ENCODE assay signal across 9 cellular contexts in the genomic region with DNA sequence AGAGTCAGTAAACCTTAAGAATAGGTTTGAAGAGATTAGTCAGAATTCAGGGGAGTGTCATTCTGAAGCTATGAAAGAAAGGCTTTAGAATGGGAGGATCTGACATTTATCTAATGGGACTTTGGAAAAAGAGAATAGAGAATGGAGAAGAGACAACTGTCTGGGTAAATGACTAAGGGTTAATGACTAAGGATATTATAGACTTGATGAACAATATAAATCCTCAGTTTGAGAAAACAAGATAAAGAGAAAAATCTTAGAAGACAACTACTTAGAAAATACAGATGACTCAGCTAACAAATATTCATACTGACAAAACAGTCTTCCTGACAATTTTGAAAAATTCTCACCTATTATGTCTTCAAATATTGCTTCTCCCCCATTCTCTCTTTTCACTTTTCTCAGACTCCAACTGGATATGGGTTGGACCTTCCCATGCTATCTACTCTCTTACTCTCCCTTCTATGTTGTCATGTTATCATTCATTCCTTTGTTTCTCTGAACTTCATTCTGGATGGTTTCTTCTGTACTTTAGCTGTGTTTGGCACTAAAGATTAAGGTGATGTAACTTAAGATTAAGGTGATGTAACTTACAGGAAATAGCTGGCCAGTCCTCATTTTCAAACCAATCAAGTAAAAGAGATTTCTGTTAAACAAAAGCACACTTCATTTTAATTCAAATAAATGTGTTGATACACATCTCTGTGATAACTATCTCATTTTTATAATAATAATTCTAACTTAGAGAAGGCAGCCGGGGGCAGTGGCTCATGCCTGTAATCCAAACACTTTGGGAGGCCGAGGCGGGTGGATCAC. TPM values are rescaled to one million over a fixed set of nuclear protein-coding genes. Genes with fewer than 3 reads are reported as not detected.
A peak's percentile ranks its signal among the peaks of the same experiment; 100 is the strongest.
DNase-seq lines count a peak whose midpoint lies in the region; ATAC-seq and TF ChIP-seq lines count a peak whose summit lies in the region.
"Had no signal": no experiment of that assay in that cellular context is flagged by ENCODE, and none has a peak within 500 bp of the region (broad histone marks: within the 10 kb centered on the region; RNA-seq: fewer than 3 reads in every experiment).

No MANE protein-coding gene starts in this region.

- TF ChIP-seq CTCF in C4-2B (conservative IDR thresholded peaks at IDR 0.05) (no peak), tibial nerve (IDR thresholded peaks at IDR 0.05) (no peak)

- H3K27ac Mint-ChIP-seq in activated CD4-positive, alpha-beta memory T cell treated with anti-CD3 and anti-CD28 coated beads for 36 hours, result peak overlapping the region; percentile 78
- peak overlapping the region in 1 of 2 donors; percentile 54 for H3K27ac Mint-ChIP-seq in effector memory CD8-positive, alpha-beta T cell

- H3K9ac ChIP-seq in HUES48 (ENCODE audit: low read depth, low read length), result no peak overlapping the region

- H3K4me1 ChIP-seq in HUES48 (ENCODE audit: control insufficient read depth, insufficient read depth, low read length), result peaks cover 40% of the 10 kb centered on the region
- peaks cover 0 to 30% (median 0%) of the 10 kb centered on the region in 4 donors for H3K4me1 ChIP-seq in tibial nerve

- H3K9me3 ChIP-seq in HUES48 (ENCODE audit: control insufficient read depth, insufficient read depth, low read length) (no peaks in the 10 kb centered on the region), tibial nerve (no peaks in the 10 kb centered on the region)

- peaks cover 38% of the 10 kb centered on the region for H3K4me1 Mint-ChIP-seq in activated CD4-positive, alpha-beta memory T cell treated with anti-CD3 and anti-CD28 coated beads for 36 hours (ENCODE audit: low read depth)
- peaks cover 3 to 12% of the 10 kb centered on the region in 2 donors for H3K4me1 Mint-ChIP-seq in effector memory CD8-positive, alpha-beta T cell (ENCODE audit: low read depth in 2 of 2)

- 89 to 90% methylated on average over 3 of the region's 3 CpGs for WGBS in tibial nerve, 2 donors

- DNase-seq in activated CD4-positive, alpha-beta memory T cell treated with anti-CD3 and anti-CD28 coated beads for 36 hours, result no peak
- DNase-seq in glomerular visceral epithelial cell (ENCODE audit: extremely low spot score) (peak; percentile 74), CD1c-positive myeloid dendritic cell (ENCODE audit: extremely low spot score) (no peak), tibial nerve (ENCODE audit: low spot score in 2 of 2) (no peak), activated gamma-delta T cell (lab: John Stamatoyannopoulos, UW) (no peak)
- DNase-seq in effector memory CD8-positive, alpha-beta T cell, result no peak

- H3K36me3 ChIP-seq in HUES48 (ENCODE audit: control insufficient read depth, insufficient read depth, low read length), result peaks cover 64% of the 10 kb centered on the region
- H3K36me3 ChIP-seq in tibial nerve, result no peaks in the 10 kb centered on the region

- POLR2A ChIA-PET in activated CD4-positive, alpha-beta memory T cell treated with anti-CD3 and anti-CD28 coated beads for 36 hours (lab: Charles Lee), result interaction anchor here (0.6 to 1.3 kb wide), 4 partner anchors 20 to 1811 kb away, joined by 3 to 9 read pairs (median 4); a partner anchor contains a TSS

- intact Hi-C loops in activated CD4-positive, alpha-beta memory T cell treated with anti-CD3 and anti-CD28 coated beads for 36 hours (cut with micrococcal nuclease), result loop anchor here (1.0 to 2.0 kb wide), 2 partner anchors 20 to 31 kb away; no protein-coding TSS in a partner anchor

- no peaks in the 10 kb centered on the region for H3K27me3 ChIP-seq in HUES48 (ENCODE audit: control insufficient read depth, insufficient read depth, low read length)
- H3K27me3 ChIP-seq in tibial nerve, result no peaks in the 10 kb centered on the region

- H3K27me3 Mint-ChIP-seq in activated CD4-positive, alpha-beta memory T cell treated with anti-CD3 and anti-CD28 coated beads for 36 hours, result no peaks in the 10 kb centered on the region
- H3K27me3 Mint-ChIP-seq in effector memory CD8-positive, alpha-beta T cell, result no peaks in the 10 kb centered on the region

- no peak for TF ChIP-seq POLR2A in tibial nerve (IDR thresholded peaks at IDR 0.05)

- peak overlapping the region; percentile 6 for H3K4me3 Mint-ChIP-seq in activated CD4-positive, alpha-beta memory T cell treated with anti-CD3 and anti-CD28 coated beads for 36 hours
- H3K4me3 Mint-ChIP-seq in effector memory CD8-positive, alpha-beta T cell, result no peak overlapping the region

- no peaks in the 10 kb centered on the region for H3K9me3 Mint-ChIP-seq in activated CD4-positive, alpha-beta memory T cell treated with anti-CD3 and anti-CD28 coated beads for 36 hours
- no peaks in the 10 kb centered on the region for H3K9me3 Mint-ChIP-seq in effector memory CD8-positive, alpha-beta T cell

- H3K27ac ChIP-seq in C4-2B (peak overlapping the region; percentile 74), HUES48 (ENCODE audit: low read depth, low read length) (peak overlapping the region; percentile 47), tibial nerve (no peak overlapping the region)

- CTCF ChIA-PET in activated CD4-positive, alpha-beta memory T cell treated with anti-CD3 and anti-CD28 coated beads for 36 hours (lab: Charles Lee), result interaction anchor here (1.3 to 1.4 kb wide), 2 partner anchors 137 to 220 kb away, joined by 3 to 4 read pairs; no protein-coding TSS in a partner anchor

- no peak for TF ChIP-seq EP300 in tibial nerve (IDR thresholded peaks at IDR 0.05)

- H3K36me3 Mint-ChIP-seq in activated CD4-positive, alpha-beta memory T cell treated with anti-CD3 and anti-CD28 coated beads for 36 hours, result peaks cover 6% of the 10 kb centered on the region
- peaks cover 9% of the 10 kb centered on the region for H3K36me3 Mint-ChIP-seq in effector memory CD8-positive, alpha-beta T cell (ENCODE audit: insufficient read depth)

- H3K4me3 ChIP-seq in HUES48 (ENCODE audit: low read depth, low read length) (no peak overlapping the region), tibial nerve (no peak overlapping the region)
- H3K4me3 ChIP-seq: lung had no signal

- no peak for ATAC-seq in effector memory CD8-positive, alpha-beta T cell (replicated peaks)

RNA-seq across cellular contexts. Expression of a gene that starts 20.3 kb away (rescaled TPM):
- total RNA-seq in activated CD4-positive, alpha-beta memory T cell treated with anti-CD3 and anti-CD28 coated beads for 36 hours, result 10 to 100 TPM; 48.7 to 53.3 TPM
- total RNA-seq in tibial nerve, result 10 to 100 TPM; 13.1 to 20.7 (median 15.7) TPM

Comparison
In these comparisons a context has a peak if more than half of its experiments do, and no peak if none do; other contexts are left out.
1. H3K27ac ChIP-seq: peak in C4-2B (single experiment) and HUES48 (single experiment); none in tibial nerve (0 of 4).